Comparison of ENCODE assay signal across 1 cellular context in the genomic region with DNA sequence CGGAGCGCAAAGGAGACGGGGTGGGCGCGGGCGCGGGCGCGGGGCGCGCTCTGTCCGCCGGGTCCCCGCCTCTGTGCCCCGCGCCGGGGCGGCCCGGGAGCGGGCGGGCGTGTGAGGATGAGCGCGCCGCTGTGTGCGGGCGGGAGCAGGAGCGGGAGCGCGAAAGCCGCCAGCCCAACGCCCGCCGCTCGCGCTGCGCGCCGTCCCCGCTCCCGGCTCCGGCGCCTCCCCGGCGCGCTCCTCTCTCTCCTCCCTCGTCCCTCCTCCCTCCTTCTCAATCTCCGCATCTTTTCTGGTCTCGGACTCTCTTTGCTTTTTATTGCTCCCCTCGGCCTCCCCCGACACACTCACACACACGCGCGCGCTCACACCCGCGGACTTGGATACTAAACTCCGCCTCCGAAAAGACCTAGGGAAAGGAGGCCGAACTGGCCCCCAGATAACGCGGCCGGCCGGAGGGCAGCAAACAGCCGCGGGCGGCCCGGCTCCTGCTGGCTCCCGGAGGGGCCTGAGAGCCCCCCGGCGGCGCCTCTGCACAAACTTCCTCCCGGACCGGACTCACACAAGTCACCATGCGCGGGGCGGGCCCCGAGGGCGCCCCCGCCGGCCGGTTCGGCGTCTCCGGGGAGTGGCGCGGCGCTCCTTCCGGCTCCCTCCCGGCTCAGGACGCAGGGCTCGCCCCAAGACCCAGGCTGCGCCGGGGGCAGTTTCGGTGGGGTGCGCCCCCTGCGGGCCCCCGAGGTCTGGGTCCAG.
TF ChIP-seq lines count a peak whose summit lies in the region.

Gene FIBCD1 (minus strand): TSS at position 596 of the 753 bp plus-strand sequence. CDS start 640 bp downstream, outside the sequence.

TF ChIP-seq in HepG2, 621 proteins besides CTCF, POLR2A, EP300 and RAD21 (continued from another document):
- TF ChIP-seq, protein P1, sequence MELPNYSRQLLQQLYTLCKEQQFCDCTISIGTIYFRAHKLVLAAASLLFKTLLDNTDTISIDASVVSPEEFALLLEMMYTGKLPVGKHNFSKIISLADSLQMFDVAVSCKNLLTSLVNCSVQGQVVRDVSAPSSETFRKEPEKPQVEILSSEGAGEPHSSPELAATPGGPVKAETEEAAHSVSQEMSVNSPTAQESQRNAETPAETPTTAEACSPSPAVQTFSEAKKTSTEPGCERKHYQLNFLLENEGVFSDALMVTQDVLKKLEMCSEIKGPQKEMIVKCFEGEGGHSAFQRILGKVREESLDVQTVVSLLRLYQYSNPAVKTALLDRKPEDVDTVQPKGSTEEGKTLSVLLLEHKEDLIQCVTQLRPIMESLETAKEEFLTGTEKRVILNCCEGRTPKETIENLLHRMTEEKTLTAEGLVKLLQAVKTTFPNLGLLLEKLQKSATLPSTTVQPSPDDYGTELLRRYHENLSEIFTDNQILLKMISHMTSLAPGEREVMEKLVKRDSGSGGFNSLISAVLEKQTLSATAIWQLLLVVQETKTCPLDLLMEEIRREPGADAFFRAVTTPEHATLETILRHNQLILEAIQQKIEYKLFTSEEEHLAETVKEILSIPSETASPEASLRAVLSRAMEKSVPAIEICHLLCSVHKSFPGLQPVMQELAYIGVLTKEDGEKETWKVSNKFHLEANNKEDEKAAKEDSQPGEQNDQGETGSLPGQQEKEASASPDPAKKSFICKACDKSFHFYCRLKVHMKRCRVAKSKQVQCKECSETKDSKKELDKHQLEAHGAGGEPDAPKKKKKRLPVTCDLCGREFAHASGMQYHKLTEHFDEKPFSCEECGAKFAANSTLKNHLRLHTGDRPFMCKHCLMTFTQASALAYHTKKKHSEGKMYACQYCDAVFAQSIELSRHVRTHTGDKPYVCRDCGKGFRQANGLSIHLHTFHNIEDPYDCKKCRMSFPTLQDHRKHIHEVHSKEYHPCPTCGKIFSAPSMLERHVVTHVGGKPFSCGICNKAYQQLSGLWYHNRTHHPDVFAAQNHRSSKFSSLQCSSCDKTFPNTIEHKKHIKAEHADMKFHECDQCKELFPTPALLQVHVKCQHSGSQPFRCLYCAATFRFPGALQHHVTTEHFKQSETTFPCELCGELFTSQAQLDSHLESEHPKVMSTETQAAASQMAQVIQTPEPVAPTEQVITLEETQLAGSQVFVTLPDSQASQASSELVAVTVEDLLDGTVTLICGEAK (IDR thresholded peaks at IDR 0.05) = no peak
- TF ChIP-seq, protein P1 (CRISPR knock-in tag; IDR thresholded peaks at IDR 0.05) = no peak
- no peak for TF ChIP-seq ZMYM3 (CRISPR knock-in tag; IDR thresholded peaks at IDR 0.05)
- TF ChIP-seq ZNF800 (CRISPR knock-in tag; IDR thresholded peaks at IDR 0.05) = peak; percentile 96
- no peak for TF ChIP-seq SKI (IDR thresholded peaks at IDR 0.05; ENCODE audit: partially characterized antibody)
- no peak for TF ChIP-seq PCBP1 (IDR thresholded peaks at IDR 0.05; ENCODE audit: borderline replicate concordance, low read depth, low read length)
- no peak for TF ChIP-seq BRCA1 (CRISPR knock-in tag; IDR thresholded peaks at IDR 0.05)
- TF ChIP-seq, protein P2, sequence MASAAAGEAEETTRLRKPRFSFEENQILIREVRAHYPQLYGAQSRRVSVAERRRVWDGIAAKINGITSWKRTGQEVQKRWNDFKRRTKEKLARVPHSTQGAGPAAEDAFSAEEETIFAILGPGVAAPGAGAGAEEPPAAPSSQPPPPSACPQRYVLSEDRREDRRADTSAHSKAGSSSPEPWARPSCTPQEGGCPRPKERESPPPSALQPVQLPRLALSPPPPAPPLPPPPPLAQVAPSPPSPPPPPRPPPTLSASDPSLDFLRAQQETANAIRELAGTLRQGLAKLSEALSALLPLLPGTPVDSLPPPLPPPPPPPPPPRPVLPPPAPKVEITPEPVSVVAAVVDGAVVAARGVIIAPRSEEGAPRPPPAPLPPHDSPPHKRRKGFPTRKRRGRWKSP (CRISPR knock-in tag; IDR thresholded peaks at IDR 0.05) = no peak; the same call in 1 of the 2 replicates
- no peak for TF ChIP-seq ZKSCAN5 (CRISPR knock-in tag; IDR thresholded peaks at IDR 0.05)
- TF ChIP-seq SIN3B (IDR thresholded peaks at IDR 0.05; ENCODE audit: low read length) = no peak
- 0 out of 2 replicates have a peak, but pooled peaks have one; percentile 8 for TF ChIP-seq STAG1 (CRISPR knock-in tag; IDR thresholded peaks at IDR 0.05)
- TF ChIP-seq GATAD2A (CRISPR knock-in tag; IDR thresholded peaks at IDR 0.05) = no peak
- TF ChIP-seq ZBTB7A (CRISPR knock-in tag; IDR thresholded peaks at IDR 0.05) = no peak
- TF ChIP-seq FOXJ3 (CRISPR knock-in tag; IDR thresholded peaks at IDR 0.05; ENCODE audit: borderline replicate concordance) = no peak
- no peak for TF ChIP-seq NFKBIZ (CRISPR knock-in tag; IDR thresholded peaks at IDR 0.05)
- no peak for TF ChIP-seq KDM1A (CRISPR knock-in tag; IDR thresholded peaks at IDR 0.05)
- TF ChIP-seq KAT2B (IDR thresholded peaks at IDR 0.05; ENCODE audit: borderline replicate concordance, low read depth, low read length) = no peak
- TF ChIP-seq SIX1 (CRISPR knock-in tag; IDR thresholded peaks at IDR 0.05; ENCODE audit: borderline replicate concordance) = no peak
- no peak for TF ChIP-seq JARID2 (CRISPR knock-in tag; IDR thresholded peaks at IDR 0.05; ENCODE audit: insufficient replicate concordance)
- no peak for TF ChIP-seq SMYD3 (CRISPR knock-in tag; IDR thresholded peaks at IDR 0.05)
- peak; percentile 47; the same call in 1 of the 2 replicates for TF ChIP-seq GABPB1 (CRISPR knock-in tag; IDR thresholded peaks at IDR 0.05)
- TF ChIP-seq ZNF687 (CRISPR knock-in tag; IDR thresholded peaks at IDR 0.05) = 0 out of 2 replicates have a peak, but pooled peaks have one; percentile 22
- no peak for TF ChIP-seq SOX5 (CRISPR knock-in tag; IDR thresholded peaks at IDR 0.05; ENCODE audit: borderline replicate concordance)
- no peak for TF ChIP-seq ZNF530 (CRISPR knock-in tag; IDR thresholded peaks at IDR 0.05; ENCODE audit: low read depth)
- TF ChIP-seq, protein P3, sequence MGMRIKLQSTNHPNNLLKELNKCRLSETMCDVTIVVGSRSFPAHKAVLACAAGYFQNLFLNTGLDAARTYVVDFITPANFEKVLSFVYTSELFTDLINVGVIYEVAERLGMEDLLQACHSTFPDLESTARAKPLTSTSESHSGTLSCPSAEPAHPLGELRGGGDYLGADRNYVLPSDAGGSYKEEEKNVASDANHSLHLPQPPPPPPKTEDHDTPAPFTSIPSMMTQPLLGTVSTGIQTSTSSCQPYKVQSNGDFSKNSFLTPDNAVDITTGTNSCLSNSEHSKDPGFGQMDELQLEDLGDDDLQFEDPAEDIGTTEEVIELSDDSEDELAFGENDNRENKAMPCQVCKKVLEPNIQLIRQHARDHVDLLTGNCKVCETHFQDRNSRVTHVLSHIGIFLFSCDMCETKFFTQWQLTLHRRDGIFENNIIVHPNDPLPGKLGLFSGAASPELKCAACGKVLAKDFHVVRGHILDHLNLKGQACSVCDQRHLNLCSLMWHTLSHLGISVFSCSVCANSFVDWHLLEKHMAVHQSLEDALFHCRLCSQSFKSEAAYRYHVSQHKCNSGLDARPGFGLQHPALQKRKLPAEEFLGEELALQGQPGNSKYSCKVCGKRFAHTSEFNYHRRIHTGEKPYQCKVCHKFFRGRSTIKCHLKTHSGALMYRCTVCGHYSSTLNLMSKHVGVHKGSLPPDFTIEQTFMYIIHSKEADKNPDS (CRISPR knock-in tag; IDR thresholded peaks at IDR 0.05) = no peak
- TF ChIP-seq ZNF337 (CRISPR knock-in tag; IDR thresholded peaks at IDR 0.05; ENCODE audit: borderline replicate concordance, low read depth) = no peak
- no peak for TF ChIP-seq KLF15 (CRISPR knock-in tag; IDR thresholded peaks at IDR 0.05; ENCODE audit: borderline replicate concordance)
- no peak for TF ChIP-seq RARG (CRISPR knock-in tag; IDR thresholded peaks at IDR 0.05; ENCODE audit: low read depth)
- TF ChIP-seq CCAR2 (optimal IDR thresholded peaks at IDR 0.05; ENCODE audit: low read depth, low read length) = no peak
- TF ChIP-seq TBX2 (CRISPR knock-in tag; IDR thresholded peaks at IDR 0.05; ENCODE audit: borderline replicate concordance) = no peak
- TF ChIP-seq PAF1 (CRISPR knock-in tag; IDR thresholded peaks at IDR 0.05) = no peak
